ENCODE assay signal across 8 cellular contexts in genomic region chr1:36821386-36821785, GRCh38.
"Had no signal": no experiment of that assay in that cellular context is flagged by ENCODE, and none has a peak within 500 bp of the region (broad histone marks: within the 10 kb centered on the region; RNA-seq: fewer than 3 reads in every experiment).

No MANE protein-coding gene starts in this region.

- H3K36me3 ChIP-seq: HAP-1 had no signal

- H3K27ac Mint-ChIP-seq: HFFc6 had no signal

- H3K4me1 Mint-ChIP-seq: IgD-negative memory B cell had no signal

- ATAC-seq: HCT116, HepG2 had no signal

- H3K9me3 ChIP-seq: HAP-1 had no signal

- H3K27ac ChIP-seq: GM23248 had no signal

- H3K36me3 Mint-ChIP-seq: IgD-negative memory B cell had no signal

- H2AFZ ChIP-seq: GM23248 had no signal

- DNase-seq: GM23248, GOT3, H7, HFFc6 had no signal

- H3K4me3 Mint-ChIP-seq: HFFc6, IgD-negative memory B cell had no signal

- H3K4me1 ChIP-seq: HAP-1 had no signal

- H3K4me3 ChIP-seq: GM23248, HAP-1 had no signal

- H3K9ac ChIP-seq: GM23248 had no signal
